ENCODE assay signal across 10 cellular contexts in the genomic region with DNA sequence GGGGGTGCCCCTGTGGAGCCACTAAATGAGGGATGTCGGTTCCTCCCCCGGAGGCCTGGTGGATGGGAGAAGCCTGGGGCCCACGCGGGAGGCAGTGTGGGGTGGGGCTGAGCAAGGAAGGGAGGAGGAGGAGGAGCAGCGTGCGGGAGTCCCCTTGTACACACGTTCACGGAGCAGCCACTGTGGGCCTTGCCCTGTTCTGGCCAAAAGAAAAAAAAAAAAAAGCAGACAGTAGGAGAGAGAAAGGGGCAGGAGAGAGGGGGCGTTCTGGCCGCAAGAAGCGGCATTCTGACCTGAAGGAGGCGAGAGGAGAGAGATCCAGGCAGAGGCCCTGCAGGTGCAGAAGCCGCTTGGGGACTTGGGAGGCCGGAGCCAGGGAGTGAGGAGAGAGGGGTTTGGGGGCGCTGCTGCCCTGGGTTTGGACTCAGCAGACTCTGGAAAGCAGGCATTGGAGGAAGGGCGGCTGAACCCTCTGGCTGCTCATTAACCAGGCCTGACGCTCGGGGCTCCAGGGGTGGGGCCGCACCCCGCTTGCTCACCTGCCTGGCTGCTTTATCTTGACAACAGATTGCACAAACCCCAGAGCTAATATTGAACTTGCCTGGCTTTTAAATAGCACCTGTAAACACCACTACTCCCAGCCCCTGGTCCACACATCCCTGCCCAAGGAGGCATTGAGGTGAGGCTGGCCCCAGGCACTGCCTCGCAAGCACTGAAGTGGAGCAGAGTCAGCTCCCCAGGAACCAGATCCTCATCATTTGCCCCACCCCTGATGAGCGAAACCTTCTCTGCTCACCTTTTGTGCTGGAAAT.
DNase-seq lines count a peak whose midpoint lies in the region; ATAC-seq and TF ChIP-seq lines count a peak whose summit lies in the region.
"Had no signal": no experiment of that assay in that cellular context is flagged by ENCODE, and none has a peak within 500 bp of the region (broad histone marks: within the 10 kb centered on the region; RNA-seq: fewer than 3 reads in every experiment).

No MANE protein-coding gene starts in this region.

- DNase-seq in NCI-H82 (lab: John Stamatoyannopoulos, UW) (peak; percentile 64), NCI-H82 treated with DMSO at 0.1 percent for 48 hours (lab: John Stamatoyannopoulos, UW; ENCODE audit: unreplicated experiment) (no peak), NCI-H2081 treated with DMSO at 0.1 percent for 48 hours (lab: John Stamatoyannopoulos, UW) (peak; percentile 59), progenitor cell of endocrine pancreas (ENCODE audit: low spot score, unreplicated experiment) (peak; percentile 71), HFFc6 (no peak)
- DNase-seq: activated T-cell treated with anti-CD3 and anti-CD28 coated beads, Interleukin-2, amount 50 U/mL, for 48 hours; stimulated activated CD4-positive, alpha-beta T cell treated with anti-CD3 and anti-CD28 coated beads, Interleukin-2, amount 100 ng/mL, for 24 hours had no signal

- H3K4me1 Mint-ChIP-seq in progenitor cell of endocrine pancreas (ENCODE audit: low read depth) (peaks cover 38% of the 10 kb centered on the region), HFFc6 (ENCODE audit: low read depth) (no peaks in the 10 kb centered on the region)
- H3K4me1 Mint-ChIP-seq in activated T-helper 17 cell treated with anti-CD3 and anti-CD28 coated beads, Interleukin-2, amount 50 U/mL, for 72 hours, result no peaks in the 10 kb centered on the region

- H3K36me3 Mint-ChIP-seq in progenitor cell of endocrine pancreas (ENCODE audit: insufficient read depth), result no peaks in the 10 kb centered on the region
- H3K36me3 Mint-ChIP-seq in HFFc6 (ENCODE audit: low read depth), result no peaks in the 10 kb centered on the region
- H3K36me3 Mint-ChIP-seq in activated T-helper 17 cell treated with anti-CD3 and anti-CD28 coated beads, Interleukin-2, amount 50 U/mL, for 72 hours (ENCODE audit: low read depth), result no peaks in the 10 kb centered on the region

- ATAC-seq in esophagus mucosa (peak; percentile 49), HG02970 (IDR thresholded peaks at IDR 0.05; ENCODE audit: low FRiP score, unreplicated experiment) (no peak)
- no peak for ATAC-seq in activated T-helper 17 cell treated with anti-CD3 and anti-CD28 coated beads, Interleukin-2, amount 50 U/mL, for 72 hours (replicated peaks)

- H3K27me3 Mint-ChIP-seq in progenitor cell of endocrine pancreas (peaks cover 22% of the 10 kb centered on the region), HFFc6 (ENCODE audit: insufficient read depth) (peaks cover 7% of the 10 kb centered on the region)
- H3K27me3 Mint-ChIP-seq in activated T-helper 17 cell treated with anti-CD3 and anti-CD28 coated beads, Interleukin-2, amount 50 U/mL, for 72 hours, result peaks cover 11% of the 10 kb centered on the region

- H3K9me3 Mint-ChIP-seq in progenitor cell of endocrine pancreas (ENCODE audit: low read depth) (no peaks in the 10 kb centered on the region), HFFc6 (no peaks in the 10 kb centered on the region)
- H3K9me3 Mint-ChIP-seq in activated T-helper 17 cell treated with anti-CD3 and anti-CD28 coated beads, Interleukin-2, amount 50 U/mL, for 72 hours, result no peaks in the 10 kb centered on the region

- TF ChIP-seq CTCF in progenitor cell of endocrine pancreas (IDR thresholded peaks at IDR 0.05; ENCODE audit: unreplicated experiment), result peak; percentile 27
- TF ChIP-seq CTCF in HFFc6 (IDR thresholded peaks at IDR 0.05), result no peak

- H3K27ac Mint-ChIP-seq in progenitor cell of endocrine pancreas, result peak overlapping the region; percentile 93
- H3K27ac Mint-ChIP-seq in HFFc6, result no peak overlapping the region
- H3K27ac Mint-ChIP-seq in activated T-helper 17 cell treated with anti-CD3 and anti-CD28 coated beads, Interleukin-2, amount 50 U/mL, for 72 hours, result no peak overlapping the region

- H3K4me3 Mint-ChIP-seq in progenitor cell of endocrine pancreas (ENCODE audit: low read depth) (peak overlapping the region; percentile 61), HFFc6 (no peak overlapping the region)
- H3K4me3 Mint-ChIP-seq in activated T-helper 17 cell treated with anti-CD3 and anti-CD28 coated beads, Interleukin-2, amount 50 U/mL, for 72 hours, result no peak overlapping the region

Comparison
In these comparisons a context has a peak if more than half of its experiments do, and no peak if none do; other contexts are left out.
1. DNase-seq: peak in NCI-H82 (single experiment), NCI-H2081 treated with DMSO at 0.1 percent for 48 hours (single experiment) and progenitor cell of endocrine pancreas (single experiment); none in NCI-H82 treated with DMSO at 0.1 percent for 48 hours (single experiment) and HFFc6 (single experiment).